ENCODE assay signal across 7 cellular contexts in the genomic region with DNA sequence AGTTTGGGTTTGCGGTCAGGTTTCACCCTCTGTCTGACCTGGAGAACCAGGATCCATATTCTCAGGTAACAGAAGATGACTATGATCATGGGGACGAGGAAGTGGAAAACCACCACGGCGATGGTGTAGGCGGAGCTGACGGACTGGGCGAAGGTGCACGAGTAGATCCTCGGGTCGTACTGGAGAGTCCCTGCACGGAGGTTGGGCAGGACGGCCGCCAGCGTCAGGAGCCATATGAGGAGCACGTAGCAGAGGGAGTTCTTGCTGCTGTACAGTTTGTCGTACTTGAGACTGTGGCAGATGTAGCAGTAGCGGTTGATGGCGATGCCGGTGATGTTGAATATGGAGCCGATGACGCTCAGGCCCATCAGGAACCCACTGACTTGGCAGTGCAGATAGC. TPM values are rescaled to one million over a fixed set of nuclear protein-coding genes. Genes with fewer than 3 reads are reported as not detected.
"Had no signal": no experiment of that assay in that cellular context is flagged by ENCODE, and none has a peak within 500 bp of the region (broad histone marks: within the 10 kb centered on the region; RNA-seq: fewer than 3 reads in every experiment).

No MANE protein-coding gene starts in this region.

- ATAC-seq: GM23338, K562 had no signal

- DNase-seq: H9, HCEC 1CT, IMR-90, KG1 had no signal

- H3K4me3 ChIP-seq: GM23338, K562 had no signal

- H2AFZ ChIP-seq: GM23338 had no signal

- H3K4me2 ChIP-seq: GM23338 had no signal

RNA-seq across cellular contexts. Expression of a gene that starts 21.3 kb away (rescaled TPM):
- total RNA-seq: HT-29, IMR-90 had no signal
- polyA plus RNA-seq: IMR-90 had no signal
